8 cellular contexts compared by ENCODE assay signal in the genomic region with DNA sequence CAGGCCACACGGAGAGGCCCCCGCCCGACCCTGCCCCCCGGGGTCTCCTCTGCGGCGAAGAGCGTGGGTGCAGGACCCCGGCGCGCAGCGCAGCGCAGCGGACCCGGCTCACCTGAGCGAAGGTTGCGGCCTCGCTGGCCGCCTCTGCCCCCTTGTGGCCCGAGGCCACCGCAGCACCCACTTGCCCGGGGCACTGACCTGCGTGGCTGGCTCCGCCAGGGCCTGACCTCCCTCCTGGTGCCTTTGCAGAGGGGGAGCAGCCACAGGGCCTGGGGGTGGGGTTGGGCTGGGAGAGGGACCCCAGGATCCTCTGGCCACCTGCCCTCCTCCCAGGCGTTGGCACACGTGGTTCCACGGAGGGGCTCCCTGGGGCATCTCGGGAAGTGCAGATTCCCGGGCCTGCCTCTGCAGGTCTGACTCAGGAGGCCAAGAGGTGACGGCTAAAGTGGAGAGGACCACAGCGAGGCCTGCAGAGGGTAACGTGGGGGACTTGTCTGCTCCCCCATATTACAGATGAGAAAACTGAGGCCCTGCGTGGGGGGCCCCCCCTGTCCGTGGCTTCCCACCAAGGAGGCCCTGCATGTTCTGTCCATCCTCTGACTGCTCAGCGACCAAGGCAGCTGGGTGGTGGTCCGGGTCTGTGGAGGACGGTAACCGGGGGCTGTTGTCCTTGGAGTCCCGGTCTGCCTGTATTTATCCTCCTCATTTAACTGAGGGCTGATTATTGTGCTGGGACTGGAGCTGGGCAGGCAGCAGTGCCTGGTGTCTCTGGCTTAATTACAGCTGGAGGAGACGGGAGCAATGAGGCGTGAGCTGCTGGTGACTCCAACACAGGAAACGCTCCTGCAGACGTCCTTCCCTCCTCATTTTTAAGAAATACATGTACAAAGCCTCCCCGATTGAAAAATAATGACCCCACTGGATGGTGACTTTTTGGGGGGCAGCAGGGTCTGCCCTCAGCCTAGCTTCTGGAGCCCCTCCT.
DNase-seq lines count a peak whose midpoint lies in the region; ATAC-seq and TF ChIP-seq lines count a peak whose summit lies in the region.

No MANE protein-coding gene starts in this region.

- ATAC-seq in GM18858 (IDR thresholded peaks at IDR 0.05; ENCODE audit: unreplicated experiment) (no peak), GM18861 (IDR thresholded peaks at IDR 0.05; ENCODE audit: unreplicated experiment) (no peak)

- H3K4me3 ChIP-seq in fibroblast of villous mesenchyme (ENCODE audit: low read depth, low read length) = no peak overlapping the region

- peak; percentile 48 for TF ChIP-seq CTCF in fibroblast of villous mesenchyme (IDR thresholded peaks at IDR 0.05; ENCODE audit: insufficient read depth, low read depth, low read length)

- DNase-seq in DMS79 treated with DMSO at 0.1 percent for 48 hours (lab: John Stamatoyannopoulos, UW) (peak; percentile 42), DMS79 (lab: John Stamatoyannopoulos, UW) (no peak), NCI-H1694 (lab: John Stamatoyannopoulos, UW) (peak; percentile 94), activated T-cell treated with anti-CD3 and anti-CD28 coated beads for 1 hour (ENCODE audit: low read depth) (peak; percentile 39), fibroblast of villous mesenchyme (ENCODE audit: low read depth) (no peak), renal cortical epithelial cell (ENCODE audit: low read depth) (peak; percentile 41)

Comparison
In these comparisons a context has a peak if more than half of its experiments do, and no peak if none do; other contexts are left out.
1. DNase-seq: peak in DMS79 treated with DMSO at 0.1 percent for 48 hours (single experiment), NCI-H1694 (single experiment), activated T-cell treated with anti-CD3 and anti-CD28 coated beads for 1 hour (single experiment) and renal cortical epithelial cell (single experiment); none in DMS79 (single experiment) and fibroblast of villous mesenchyme (single experiment).